8 cellular contexts compared by ENCODE assay signal in the genomic region with DNA sequence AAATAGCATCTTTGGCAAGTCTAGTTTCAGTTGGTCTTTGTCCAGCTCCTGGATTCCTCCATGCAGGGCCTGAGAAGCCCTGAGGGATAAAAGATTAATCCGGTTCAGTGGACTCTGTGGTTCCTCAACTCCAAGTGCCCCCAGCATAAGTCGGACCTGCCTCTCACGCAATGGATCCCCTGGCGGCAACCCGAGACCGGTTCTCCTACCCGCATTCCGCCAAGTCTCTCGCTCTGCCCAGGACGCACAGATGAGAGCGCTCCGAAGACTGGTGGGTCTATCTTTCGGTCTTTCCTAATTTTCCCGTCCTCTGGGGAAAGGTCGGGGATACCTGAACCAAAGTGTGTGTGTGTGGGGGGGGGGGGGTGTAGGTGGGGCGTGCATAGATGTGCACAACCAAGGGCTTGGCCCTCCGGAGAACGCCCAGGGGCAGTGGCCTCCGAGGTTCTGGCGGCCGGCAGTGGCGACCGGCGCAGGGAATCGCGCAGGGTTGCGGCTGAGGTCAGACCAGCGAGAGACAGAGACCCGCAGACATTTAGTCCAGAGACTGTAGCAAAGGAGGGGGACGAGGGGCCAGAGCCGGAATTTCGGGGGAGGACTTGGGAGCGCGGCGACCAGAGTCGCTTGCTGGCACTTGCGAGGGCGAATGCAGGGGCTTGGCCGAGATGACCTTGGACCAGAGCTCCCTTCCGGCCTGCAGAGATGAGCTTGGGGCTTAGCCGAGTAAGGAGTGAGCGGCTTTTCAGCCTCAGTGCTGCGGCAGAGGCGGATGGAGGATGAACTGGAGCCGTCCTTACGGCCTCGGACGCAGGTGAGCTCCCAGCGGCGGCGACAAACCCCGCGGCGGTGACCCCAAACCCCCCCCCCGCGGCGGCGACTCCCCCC. TPM values are rescaled to one million over a fixed set of nuclear protein-coding genes. Genes with fewer than 3 reads are reported as not detected.
DNase-seq lines count a peak whose midpoint lies in the region; ATAC-seq and TF ChIP-seq lines count a peak whose summit lies in the region.

No MANE protein-coding gene starts in this region.

- POLR2A ChIA-PET in activated CD8-positive, alpha-beta T cell treated with anti-CD3 and anti-CD28 coated beads for 36 hours (lab: Charles Lee) = interaction anchor here (0.7 to 1.9 kb wide), 7 partner anchors 15 to 560 kb away, joined by 3 to 10 read pairs (median 3); a partner anchor contains a TSS

- DNase-seq in activated CD4-positive, CD25-positive, alpha-beta regulatory T cell (lab: John Stamatoyannopoulos, UW) = no peak
- DNase-seq in Karpas-422 (peak; percentile 77), fibroblast of villous mesenchyme (ENCODE audit: low read depth) (peak; percentile 40), neural crest cell (ENCODE audit: low read depth, low spot score) (peak; percentile 53), NCI-H187 treated with DMSO at 0.1 percent for 48 hours (lab: John Stamatoyannopoulos, UW) (no peak)
- DNase-seq in activated CD8-positive, alpha-beta T cell treated with anti-CD3 and anti-CD28 coated beads for 36 hours = peak; percentile 40

- H3K36me3 Mint-ChIP-seq in activated CD8-positive, alpha-beta T cell treated with anti-CD3 and anti-CD28 coated beads for 36 hours (ENCODE audit: low read depth) = no peaks in the 10 kb centered on the region
- H3K36me3 Mint-ChIP-seq in neural crest cell (ENCODE audit: low read depth) = no peaks in the 10 kb centered on the region

- peak overlapping the region; percentile 86; the same call in 1 of the 2 replicates for H2AFZ ChIP-seq in Karpas-422 (ENCODE audit: low read length)

- H4K20me1 ChIP-seq in Karpas-422 (ENCODE audit: insufficient read depth, low read depth, low read length) = no peaks in the 10 kb centered on the region

- peak overlapping the region; percentile 90 for H3K4me3 Mint-ChIP-seq in activated CD8-positive, alpha-beta T cell treated with anti-CD3 and anti-CD28 coated beads for 36 hours
- H3K4me3 Mint-ChIP-seq in neural crest cell = peak overlapping the region; percentile 87

- peaks cover 12% of the 10 kb centered on the region for H3K79me2 ChIP-seq in Karpas-422 (ENCODE audit: low read length)

- peaks cover 17% of the 10 kb centered on the region for H3K4me1 ChIP-seq in Karpas-422 (ENCODE audit: low read length)

- no peaks in the 10 kb centered on the region for H3K27me3 ChIP-seq in Karpas-422 (ENCODE audit: low read length)

- H3K36me3 ChIP-seq in Karpas-422 (ENCODE audit: insufficient read depth, low read length) = no peaks in the 10 kb centered on the region

- no peaks in the 10 kb centered on the region for H3K27me3 Mint-ChIP-seq in activated CD8-positive, alpha-beta T cell treated with anti-CD3 and anti-CD28 coated beads for 36 hours
- H3K27me3 Mint-ChIP-seq in neural crest cell (ENCODE audit: low read depth) = no peaks in the 10 kb centered on the region

- H3K9me3 Mint-ChIP-seq in activated CD8-positive, alpha-beta T cell treated with anti-CD3 and anti-CD28 coated beads for 36 hours = no peaks in the 10 kb centered on the region
- H3K9me3 Mint-ChIP-seq in neural crest cell = no peaks in the 10 kb centered on the region

- H3K27ac Mint-ChIP-seq in activated CD8-positive, alpha-beta T cell treated with anti-CD3 and anti-CD28 coated beads for 36 hours = peak overlapping the region; percentile 67
- peak overlapping the region; percentile 68 for H3K27ac Mint-ChIP-seq in neural crest cell (ENCODE audit: unreplicated experiment)

- CTCF ChIA-PET in activated CD8-positive, alpha-beta T cell treated with anti-CD3 and anti-CD28 coated beads for 36 hours (lab: Charles Lee) = interaction anchor here (0.8 to 3.4 kb wide), 14 partner anchors 7 to 429 kb away, joined by 3 to 49 read pairs (median 4); a partner anchor contains a TSS

- H3K9me2 ChIP-seq in Karpas-422 (replicated peaks; ENCODE audit: insufficient read depth, low read length) = no peaks in the 10 kb centered on the region

- intact Hi-C loops in activated CD8-positive, alpha-beta T cell treated with anti-CD3 and anti-CD28 coated beads for 36 hours (cut with micrococcal nuclease) = no loop called here

- peak overlapping the region; percentile 95 for H3K4me2 ChIP-seq in Karpas-422 (ENCODE audit: low read depth, low read length, poor library complexity, severe bottlenecking)

- peak overlapping the region; percentile 91 for H3K27ac ChIP-seq in Karpas-422 (ENCODE audit: low read length)

- H3K4me1 Mint-ChIP-seq in activated CD8-positive, alpha-beta T cell treated with anti-CD3 and anti-CD28 coated beads for 36 hours (ENCODE audit: low read depth) = peaks cover 11% of the 10 kb centered on the region
- peaks cover 29% of the 10 kb centered on the region for H3K4me1 Mint-ChIP-seq in neural crest cell

- no peaks in the 10 kb centered on the region for H3K9me3 ChIP-seq in Karpas-422 (ENCODE audit: low read length)

- TF ChIP-seq CTCF in activated CD8-positive, alpha-beta T cell treated with anti-CD3 and anti-CD28 coated beads for 36 hours (IDR thresholded peaks at IDR 0.05) = no peak
- TF ChIP-seq CTCF in fibroblast of villous mesenchyme (IDR thresholded peaks at IDR 0.05; ENCODE audit: insufficient read depth, low read depth, low read length) (no peak), neural crest cell (conservative IDR thresholded peaks at IDR 0.05) (peak; percentile 31)

- peak overlapping the region; percentile 97 for H3K9ac ChIP-seq in Karpas-422 (ENCODE audit: low read length)

- ATAC-seq in activated CD4-positive, CD25-positive, alpha-beta regulatory T cell treated with anti-CD3 and anti-CD28 coated beads, Interleukin-2, amount 50 U/mL, for 24 hours = peak; percentile 28 to 29
- peak; percentile 40 for ATAC-seq in GM21723 (IDR thresholded peaks at IDR 0.05; ENCODE audit: unreplicated experiment)
- ATAC-seq in activated CD8-positive, alpha-beta T cell treated with anti-CD3 and anti-CD28 coated beads for 36 hours = peak; percentile 37

- H3K4me3 ChIP-seq in Karpas-422 (ENCODE audit: low read length) = peak overlapping the region; percentile 85
- H3K4me3 ChIP-seq in fibroblast of villous mesenchyme (ENCODE audit: low read depth, low read length) = peak overlapping the region; percentile 75

RNA-seq across cellular contexts. Expression of a gene that starts 0.7 kb away (rescaled TPM):
- total RNA-seq in Karpas-422 (2014; rRNA removed; shearing (Covaris generic); ENCODE audit: low replicate concordance) = 30.3 and 45.6 TPM in 2 replicates
- total RNA-seq in activated CD8-positive, alpha-beta T cell treated with anti-CD3 and anti-CD28 coated beads for 36 hours = 1 to 10 TPM; 8.0 to 8.6 TPM
- total RNA-seq in fibroblast of villous mesenchyme (12.2 and 15.1 TPM in 2 replicates), neural crest cell (17.1 and 18.2 TPM in 2 replicates)

RNA-seq across cellular contexts. Expression of a gene that starts 18.2 kb away (rescaled TPM):
- total RNA-seq in Karpas-422 (2014; rRNA removed; shearing (Covaris generic); ENCODE audit: low replicate concordance) = 16.3 and 21.7 TPM in 2 replicates
- 1 to 10 TPM; 5.4 to 7.6 TPM for total RNA-seq in activated CD8-positive, alpha-beta T cell treated with anti-CD3 and anti-CD28 coated beads for 36 hours
- total RNA-seq in fibroblast of villous mesenchyme = 0.32 and 0.86 TPM in 2 replicates
- total RNA-seq in neural crest cell = 5.7 TPM in 2 replicates

RNA-seq across cellular contexts. Expression of a gene that starts 37.2 kb away (rescaled TPM):
- 1,081 and 1,189 TPM in 2 replicates for total RNA-seq in Karpas-422 (2014; rRNA removed; shearing (Covaris generic); ENCODE audit: low replicate concordance)
- total RNA-seq in activated CD8-positive, alpha-beta T cell treated with anti-CD3 and anti-CD28 coated beads for 36 hours = 1,000 to 10,000 TPM; 1,485 to 1,525 TPM
- total RNA-seq in fibroblast of villous mesenchyme = 133 and 161 TPM in 2 replicates
- 637 and 642 TPM in 2 replicates for total RNA-seq in neural crest cell

Comparison
In these comparisons a context has a peak if more than half of its experiments do, and no peak if none do; other contexts are left out.
1. DNase-seq: peak in Karpas-422 (single experiment), activated CD8-positive, alpha-beta T cell treated with anti-CD3 and anti-CD28 coated beads for 36 hours (single experiment), fibroblast of villous mesenchyme (single experiment) and neural crest cell (single experiment); none in activated CD4-positive, CD25-positive, alpha-beta regulatory T cell (0 of 4) and NCI-H187 treated with DMSO at 0.1 percent for 48 hours (single experiment).
2. Peak in every context shown above with its lines, with median percentiles within 50 percentile points of each other: ATAC-seq.